ENCODE assay signal across 2 cellular contexts in the genomic region with DNA sequence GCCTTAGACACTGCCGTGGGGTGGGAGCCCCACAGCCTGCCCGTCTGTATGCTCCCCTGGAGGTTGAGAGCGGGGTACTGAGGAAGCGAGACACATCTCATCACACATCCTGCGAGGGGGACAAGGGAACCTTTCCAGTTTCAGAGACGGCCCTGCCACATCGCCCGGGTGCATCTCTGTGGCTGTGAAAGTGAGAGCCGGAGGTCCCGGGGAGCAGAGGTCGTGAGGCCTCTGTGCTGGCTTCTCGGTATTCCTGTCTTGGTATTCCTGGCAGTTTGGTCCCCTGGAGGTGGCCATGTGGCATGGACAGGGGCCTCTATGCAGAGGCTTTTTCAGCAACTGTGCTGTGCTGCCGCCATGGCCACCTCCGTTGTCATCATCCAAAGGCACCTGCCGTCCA.
TF ChIP-seq lines count a peak whose summit lies in the region.

No MANE protein-coding gene starts in this region.

TF ChIP-seq in SK-N-SH treated with all-trans-retinoic acid at 6 μM for 48 hours, 23 proteins besides CTCF, POLR2A, EP300 and RAD21:
- TF ChIP-seq RARB (CRISPR knock-in tag; IDR thresholded peaks at IDR 0.05) (no peak), ZFP3 (CRISPR knock-in tag; IDR thresholded peaks at IDR 0.05) (no peak), ISL1 (CRISPR knock-in tag; IDR thresholded peaks at IDR 0.05) (no peak), ZNF8 (CRISPR knock-in tag; IDR thresholded peaks at IDR 0.05) (no peak), SNAI2 (CRISPR knock-in tag; IDR thresholded peaks at IDR 0.05) (no peak), CSDC2 (CRISPR knock-in tag; IDR thresholded peaks at IDR 0.05) (no peak), ZNF70 (CRISPR knock-in tag; IDR thresholded peaks at IDR 0.05) (no peak), ARNTL (CRISPR knock-in tag; IDR thresholded peaks at IDR 0.05; ENCODE audit: borderline replicate concordance, low read depth) (no peak), TOX (CRISPR knock-in tag; IDR thresholded peaks at IDR 0.05; ENCODE audit: borderline replicate concordance) (no peak), ESRRG (CRISPR knock-in tag; IDR thresholded peaks at IDR 0.05) (no peak), GLIS3 (CRISPR knock-in tag; IDR thresholded peaks at IDR 0.05) (no peak), BACH2 (CRISPR knock-in tag; IDR thresholded peaks at IDR 0.05; ENCODE audit: borderline replicate concordance) (no peak)
- TF ChIP-seq, protein P1, sequence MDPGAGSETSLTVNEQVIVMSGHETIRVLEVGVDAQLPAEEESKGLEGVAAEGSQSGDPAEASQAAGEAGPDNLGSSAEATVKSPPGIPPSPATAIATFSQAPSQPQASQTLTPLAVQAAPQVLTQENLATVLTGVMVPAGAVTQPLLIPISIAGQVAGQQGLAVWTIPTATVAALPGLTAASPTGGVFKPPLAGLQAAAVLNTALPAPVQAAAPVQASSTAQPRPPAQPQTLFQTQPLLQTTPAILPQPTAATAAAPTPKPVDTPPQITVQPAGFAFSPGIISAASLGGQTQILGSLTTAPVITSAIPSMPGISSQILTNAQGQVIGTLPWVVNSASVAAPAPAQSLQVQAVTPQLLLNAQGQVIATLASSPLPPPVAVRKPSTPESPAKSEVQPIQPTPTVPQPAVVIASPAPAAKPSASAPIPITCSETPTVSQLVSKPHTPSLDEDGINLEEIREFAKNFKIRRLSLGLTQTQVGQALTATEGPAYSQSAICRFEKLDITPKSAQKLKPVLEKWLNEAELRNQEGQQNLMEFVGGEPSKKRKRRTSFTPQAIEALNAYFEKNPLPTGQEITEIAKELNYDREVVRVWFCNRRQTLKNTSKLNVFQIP (CRISPR knock-in tag; IDR thresholded peaks at IDR 0.05; ENCODE audit: borderline replicate concordance, low read depth) = no peak
- TF ChIP-seq, protein P2, sequence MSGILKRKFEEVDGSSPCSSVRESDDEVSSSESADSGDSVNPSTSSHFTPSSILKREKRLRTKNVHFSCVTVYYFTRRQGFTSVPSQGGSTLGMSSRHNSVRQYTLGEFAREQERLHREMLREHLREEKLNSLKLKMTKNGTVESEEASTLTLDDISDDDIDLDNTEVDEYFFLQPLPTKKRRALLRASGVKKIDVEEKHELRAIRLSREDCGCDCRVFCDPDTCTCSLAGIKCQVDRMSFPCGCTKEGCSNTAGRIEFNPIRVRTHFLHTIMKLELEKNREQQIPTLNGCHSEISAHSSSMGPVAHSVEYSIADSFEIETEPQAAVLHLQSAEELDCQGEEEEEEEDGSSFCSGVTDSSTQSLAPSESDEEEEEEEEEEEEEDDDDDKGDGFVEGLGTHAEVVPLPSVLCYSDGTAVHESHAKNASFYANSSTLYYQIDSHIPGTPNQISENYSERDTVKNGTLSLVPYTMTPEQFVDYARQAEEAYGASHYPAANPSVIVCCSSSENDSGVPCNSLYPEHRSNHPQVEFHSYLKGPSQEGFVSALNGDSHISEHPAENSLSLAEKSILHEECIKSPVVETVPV (CRISPR knock-in tag; IDR thresholded peaks at IDR 0.05) = no peak
- TF ChIP-seq, protein P3, sequence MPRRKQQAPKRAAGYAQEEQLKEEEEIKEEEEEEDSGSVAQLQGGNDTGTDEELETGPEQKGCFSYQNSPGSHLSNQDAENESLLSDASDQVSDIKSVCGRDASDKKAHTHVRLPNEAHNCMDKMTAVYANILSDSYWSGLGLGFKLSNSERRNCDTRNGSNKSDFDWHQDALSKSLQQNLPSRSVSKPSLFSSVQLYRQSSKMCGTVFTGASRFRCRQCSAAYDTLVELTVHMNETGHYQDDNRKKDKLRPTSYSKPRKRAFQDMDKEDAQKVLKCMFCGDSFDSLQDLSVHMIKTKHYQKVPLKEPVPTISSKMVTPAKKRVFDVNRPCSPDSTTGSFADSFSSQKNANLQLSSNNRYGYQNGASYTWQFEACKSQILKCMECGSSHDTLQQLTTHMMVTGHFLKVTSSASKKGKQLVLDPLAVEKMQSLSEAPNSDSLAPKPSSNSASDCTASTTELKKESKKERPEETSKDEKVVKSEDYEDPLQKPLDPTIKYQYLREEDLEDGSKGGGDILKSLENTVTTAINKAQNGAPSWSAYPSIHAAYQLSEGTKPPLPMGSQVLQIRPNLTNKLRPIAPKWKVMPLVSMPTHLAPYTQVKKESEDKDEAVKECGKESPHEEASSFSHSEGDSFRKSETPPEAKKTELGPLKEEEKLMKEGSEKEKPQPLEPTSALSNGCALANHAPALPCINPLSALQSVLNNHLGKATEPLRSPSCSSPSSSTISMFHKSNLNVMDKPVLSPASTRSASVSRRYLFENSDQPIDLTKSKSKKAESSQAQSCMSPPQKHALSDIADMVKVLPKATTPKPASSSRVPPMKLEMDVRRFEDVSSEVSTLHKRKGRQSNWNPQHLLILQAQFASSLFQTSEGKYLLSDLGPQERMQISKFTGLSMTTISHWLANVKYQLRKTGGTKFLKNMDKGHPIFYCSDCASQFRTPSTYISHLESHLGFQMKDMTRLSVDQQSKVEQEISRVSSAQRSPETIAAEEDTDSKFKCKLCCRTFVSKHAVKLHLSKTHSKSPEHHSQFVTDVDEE (CRISPR knock-in tag; IDR thresholded peaks at IDR 0.05) = no peak
- TF ChIP-seq, protein P4, sequence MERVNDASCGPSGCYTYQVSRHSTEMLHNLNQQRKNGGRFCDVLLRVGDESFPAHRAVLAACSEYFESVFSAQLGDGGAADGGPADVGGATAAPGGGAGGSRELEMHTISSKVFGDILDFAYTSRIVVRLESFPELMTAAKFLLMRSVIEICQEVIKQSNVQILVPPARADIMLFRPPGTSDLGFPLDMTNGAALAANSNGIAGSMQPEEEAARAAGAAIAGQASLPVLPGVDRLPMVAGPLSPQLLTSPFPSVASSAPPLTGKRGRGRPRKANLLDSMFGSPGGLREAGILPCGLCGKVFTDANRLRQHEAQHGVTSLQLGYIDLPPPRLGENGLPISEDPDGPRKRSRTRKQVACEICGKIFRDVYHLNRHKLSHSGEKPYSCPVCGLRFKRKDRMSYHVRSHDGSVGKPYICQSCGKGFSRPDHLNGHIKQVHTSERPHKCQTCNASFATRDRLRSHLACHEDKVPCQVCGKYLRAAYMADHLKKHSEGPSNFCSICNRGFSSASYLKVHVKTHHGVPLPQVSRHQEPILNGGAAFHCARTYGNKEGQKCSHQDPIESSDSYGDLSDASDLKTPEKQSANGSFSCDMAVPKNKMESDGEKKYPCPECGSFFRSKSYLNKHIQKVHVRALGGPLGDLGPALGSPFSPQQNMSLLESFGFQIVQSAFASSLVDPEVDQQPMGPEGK (CRISPR knock-in tag; IDR thresholded peaks at IDR 0.05; ENCODE audit: borderline replicate concordance) = no peak

TF ChIP-seq in SK-N-SH, 30 proteins besides CTCF, POLR2A, EP300 and RAD21:
- no peak for TF ChIP-seq YY1 (IDR thresholded peaks at IDR 0.05; ENCODE audit: low read depth)
- TF ChIP-seq, protein P5, sequence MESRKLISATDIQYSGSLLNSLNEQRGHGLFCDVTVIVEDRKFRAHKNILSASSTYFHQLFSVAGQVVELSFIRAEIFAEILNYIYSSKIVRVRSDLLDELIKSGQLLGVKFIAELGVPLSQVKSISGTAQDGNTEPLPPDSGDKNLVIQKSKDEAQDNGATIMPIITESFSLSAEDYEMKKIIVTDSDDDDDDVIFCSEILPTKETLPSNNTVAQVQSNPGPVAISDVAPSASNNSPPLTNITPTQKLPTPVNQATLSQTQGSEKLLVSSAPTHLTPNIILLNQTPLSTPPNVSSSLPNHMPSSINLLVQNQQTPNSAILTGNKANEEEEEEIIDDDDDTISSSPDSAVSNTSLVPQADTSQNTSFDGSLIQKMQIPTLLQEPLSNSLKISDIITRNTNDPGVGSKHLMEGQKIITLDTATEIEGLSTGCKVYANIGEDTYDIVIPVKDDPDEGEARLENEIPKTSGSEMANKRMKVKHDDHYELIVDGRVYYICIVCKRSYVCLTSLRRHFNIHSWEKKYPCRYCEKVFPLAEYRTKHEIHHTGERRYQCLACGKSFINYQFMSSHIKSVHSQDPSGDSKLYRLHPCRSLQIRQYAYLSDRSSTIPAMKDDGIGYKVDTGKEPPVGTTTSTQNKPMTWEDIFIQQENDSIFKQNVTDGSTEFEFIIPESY (IDR thresholded peaks at IDR 0.05; ENCODE audit: borderline replicate concordance, low read depth) = no peak
- TF ChIP-seq MEF2A (IDR thresholded peaks at IDR 0.05; ENCODE audit: borderline replicate concordance, low read depth) = no peak
- TF ChIP-seq MXI1 (IDR thresholded peaks at IDR 0.05; ENCODE audit: low read depth, low read length) = no peak
- TF ChIP-seq, protein P6, sequence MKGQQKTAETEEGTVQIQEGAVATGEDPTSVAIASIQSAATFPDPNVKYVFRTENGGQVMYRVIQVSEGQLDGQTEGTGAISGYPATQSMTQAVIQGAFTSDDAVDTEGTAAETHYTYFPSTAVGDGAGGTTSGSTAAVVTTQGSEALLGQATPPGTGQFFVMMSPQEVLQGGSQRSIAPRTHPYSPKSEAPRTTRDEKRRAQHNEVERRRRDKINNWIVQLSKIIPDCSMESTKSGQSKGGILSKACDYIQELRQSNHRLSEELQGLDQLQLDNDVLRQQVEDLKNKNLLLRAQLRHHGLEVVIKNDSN (IDR thresholded peaks at IDR 0.05; ENCODE audit: borderline replicate concordance, low read depth) = no peak
- TF ChIP-seq, protein P7, sequence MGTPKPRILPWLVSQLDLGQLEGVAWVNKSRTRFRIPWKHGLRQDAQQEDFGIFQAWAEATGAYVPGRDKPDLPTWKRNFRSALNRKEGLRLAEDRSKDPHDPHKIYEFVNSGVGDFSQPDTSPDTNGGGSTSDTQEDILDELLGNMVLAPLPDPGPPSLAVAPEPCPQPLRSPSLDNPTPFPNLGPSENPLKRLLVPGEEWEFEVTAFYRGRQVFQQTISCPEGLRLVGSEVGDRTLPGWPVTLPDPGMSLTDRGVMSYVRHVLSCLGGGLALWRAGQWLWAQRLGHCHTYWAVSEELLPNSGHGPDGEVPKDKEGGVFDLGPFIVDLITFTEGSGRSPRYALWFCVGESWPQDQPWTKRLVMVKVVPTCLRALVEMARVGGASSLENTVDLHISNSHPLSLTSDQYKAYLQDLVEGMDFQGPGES (IDR thresholded peaks at IDR 0.05; ENCODE audit: low read depth, low read length) = no peak
- TF ChIP-seq SMC3 (IDR thresholded peaks at IDR 0.05; ENCODE audit: low read depth, low read length) = no peak
- no peak for TF ChIP-seq NRF1 (IDR thresholded peaks at IDR 0.05; ENCODE audit: low read depth, low read length)
- no peak for TF ChIP-seq SIN3A (IDR thresholded peaks at IDR 0.05; ENCODE audit: borderline replicate concordance, low read depth, low read length)
